9 cellular contexts compared by ENCODE assay signal in genomic region chr10:73244866-73245477, GRCh38. TPM values are rescaled to one million over a fixed set of nuclear protein-coding genes. Genes with fewer than 3 reads are reported as not detected.
DNase-seq lines count a peak whose midpoint lies in the region; ATAC-seq and TF ChIP-seq lines count a peak whose summit lies in the region.
"Had no signal": no experiment of that assay in that cellular context is flagged by ENCODE, and none has a peak within 500 bp of the region (broad histone marks: within the 10 kb centered on the region; RNA-seq: fewer than 3 reads in every experiment).

No MANE protein-coding gene starts in this region.

- H3K4me3 Mint-ChIP-seq in brain: peak overlapping the region; percentile 61 to 99 (median 98)

- H3K27me3 Mint-ChIP-seq in brain: peaks cover 3% of the 10 kb centered on the region

- H3K4me3 ChIP-seq in GM12875 (ENCODE audit: low read depth, low read length) (peak overlapping the region; percentile 39), OCI-LY1 (ENCODE audit: low read depth, low read length, poor library complexity, severe bottlenecking) (peak overlapping the region; percentile 94), neuron (ENCODE audit: low read length) (peak overlapping the region; percentile 99)

- peak overlapping the region; percentile 83 for H3K27ac ChIP-seq in OCI-LY1 (ENCODE audit: low read depth, low read length, poor library complexity, severe bottlenecking)

- no peaks in the 10 kb centered on the region for H4K20me1 ChIP-seq in OCI-LY1 (ENCODE audit: insufficient read depth, low read length)

- no peak for TF ChIP-seq CTCF in GM12875 (IDR thresholded peaks at IDR 0.05; ENCODE audit: borderline replicate concordance, insufficient read depth, low read depth, low read length)
- TF ChIP-seq CTCF in OCI-LY1 (IDR thresholded peaks at IDR 0.05; ENCODE audit: low read length): no peak
- no peak for TF ChIP-seq CTCF in brain (conservative IDR thresholded peaks at IDR 0.05)

- H3K9me3 ChIP-seq in OCI-LY1 (ENCODE audit: low read length) (no peaks in the 10 kb centered on the region), neuron (ENCODE audit: low read length) (no peaks in the 10 kb centered on the region)

- no peak for ATAC-seq in esophagus mucosa
- no peak for ATAC-seq in GM18511 (IDR thresholded peaks at IDR 0.05; ENCODE audit: unreplicated experiment)

- H3K9me2 ChIP-seq in OCI-LY1 (ENCODE audit: low read depth, low read length): no peaks in the 10 kb centered on the region

- peaks cover 28% of the 10 kb centered on the region for H3K79me2 ChIP-seq in OCI-LY1 (ENCODE audit: insufficient read depth, low read length)

- peaks cover 45% of the 10 kb centered on the region for H3K4me1 Mint-ChIP-seq in brain

- H3F3A ChIP-seq in OCI-LY1 (ENCODE audit: insufficient read depth, low read length): no peaks in the 10 kb centered on the region; the same call in 1 of the 2 replicates

- DNase-seq in middle frontal gyrus (ENCODE audit: extremely low spot score, low spot score) (no peak), NCI-H2227 treated with DMSO at 0.1 percent for 48 hours (lab: John Stamatoyannopoulos, UW) (no peak)
- DNase-seq: NCI-H82 had no signal

- H3K4me2 ChIP-seq in OCI-LY1 (ENCODE audit: low read length): peak overlapping the region; percentile 96

- H2AFZ ChIP-seq in OCI-LY1 (ENCODE audit: low read length) (no peak overlapping the region), neuron (ENCODE audit: low read depth, low read length) (no peak overlapping the region)

- no peaks in the 10 kb centered on the region for H3K9me3 Mint-ChIP-seq in brain

- H3K27me3 ChIP-seq in OCI-LY1 (ENCODE audit: insufficient read depth, low read length): no peaks in the 10 kb centered on the region
- H3K27me3 ChIP-seq in neuron (ENCODE audit: insufficient read depth, low read length): no peaks in the 10 kb centered on the region

- H3K9ac ChIP-seq in OCI-LY1 (ENCODE audit: low read length): peak overlapping the region; percentile 97

- peak overlapping the region in 2 of 5 experiments; percentile 9 to 17 for H3K27ac Mint-ChIP-seq in brain

- peaks cover 89% of the 10 kb centered on the region for H3K36me3 ChIP-seq in OCI-LY1 (ENCODE audit: insufficient read depth, low read length)
- peaks cover 60% of the 10 kb centered on the region for H3K36me3 ChIP-seq in neuron (ENCODE audit: insufficient read depth, low read length)

- peaks cover 50% of the 10 kb centered on the region for H3K36me3 Mint-ChIP-seq in brain

- H3K4me1 ChIP-seq in OCI-LY1 (ENCODE audit: insufficient read depth, low read length, severe bottlenecking) (peaks cover 46% of the 10 kb centered on the region), neuron (ENCODE audit: insufficient read depth, low read length) (peaks cover 26% of the 10 kb centered on the region)

RNA-seq across cellular contexts. Expression of gene DNAJC9, which starts 2.1 kb away (rescaled TPM):
- polyA plus RNA-seq in brain (ENCODE audit: insufficient read depth, low read depth, low replicate concordance): 22.6 TPM
- 19.3 TPM for total RNA-seq in esophagus mucosa

RNA-seq across cellular contexts. Expression of gene MRPS16, which starts 7.5 kb away (rescaled TPM):
- 80.8 TPM for polyA plus RNA-seq in brain (ENCODE audit: insufficient read depth, low read depth, low replicate concordance)
- total RNA-seq in esophagus mucosa: 92.7 TPM

Comparison
In these comparisons a context has a peak if more than half of its experiments do, and no peak if none do; other contexts are left out.
1. H3K4me3 ChIP-seq: peak in every context shown above with its lines; median percentile 99 in neuron; 94 in OCI-LY1; 39 in GM12875.